Comparison of ENCODE assay signal across 15 cellular contexts in genomic region chr5:141669519-141669918, GRCh38. TPM values are rescaled to one million over a fixed set of nuclear protein-coding genes. Genes with fewer than 3 reads are reported as not detected.
DNase-seq lines count a peak whose midpoint lies in the region; ATAC-seq and TF ChIP-seq lines count a peak whose summit lies in the region.
"Had no signal": no experiment of that assay in that cellular context is flagged by ENCODE, and none has a peak within 500 bp of the region (broad histone marks: within the 10 kb centered on the region; RNA-seq: fewer than 3 reads in every experiment).

No MANE protein-coding gene starts in this region.

- no peak overlapping the region for H3K27ac Mint-ChIP-seq in natural killer cell treated with Interleukin-12 subunit alpha and Interleukin-12 subunit beta and Interleukin-15 and Interleukin-18, amount 100 ng/mL, for 72 hours
- H3K27ac Mint-ChIP-seq in natural killer cell = peak overlapping the region in 1 of 2 donors; percentile 6
- no peak overlapping the region for H3K27ac Mint-ChIP-seq in activated CD4-positive, alpha-beta T cell treated with anti-CD3 and anti-CD28 coated beads for 36 hours
- H3K27ac Mint-ChIP-seq: CD8-positive, alpha-beta T cell; T-cell had no signal

- no peak overlapping the region for H3K4me3 ChIP-seq in fibroblast of mammary gland (ENCODE audit: control insufficient read depth, low read depth, low read length)
- no peak overlapping the region for H3K4me3 ChIP-seq in SJCRH30

- ATAC-seq in natural killer cell treated with Interleukin-12 subunit alpha and Interleukin-12 subunit beta and Interleukin-15 and Interleukin-18, amount 100 ng/mL, for 72 hours = no peak
- ATAC-seq in natural killer cell (no peak), HG02852 (IDR thresholded peaks at IDR 0.05; ENCODE audit: unreplicated experiment) (no peak)
- no peak for ATAC-seq in activated CD4-positive, alpha-beta T cell treated with anti-CD3 and anti-CD28 coated beads for 36 hours
- ATAC-seq: CD8-positive, alpha-beta T cell; T-cell had no signal

- CTCF ChIA-PET in RWPE1 (lab: Yijun Ruan, JAX) = interaction anchor here (0.5 to 3.8 kb wide), 7 partner anchors 12 to 1608 kb away, joined by 3 to 16 read pairs (median 5); partner anchors contain the start of gene DIAPH1
- CTCF ChIA-PET in activated CD4-positive, alpha-beta T cell treated with anti-CD3 and anti-CD28 coated beads for 36 hours (lab: Charles Lee) = interaction anchor here (0.6 to 2.4 kb wide), 12 partner anchors 12 to 974 kb away, joined by 3 to 9 read pairs (median 4); no protein-coding TSS in a partner anchor

- no peaks in the 10 kb centered on the region for H3K9me3 Mint-ChIP-seq in natural killer cell treated with Interleukin-12 subunit alpha and Interleukin-12 subunit beta and Interleukin-15 and Interleukin-18, amount 100 ng/mL, for 72 hours
- no peaks in the 10 kb centered on the region for H3K9me3 Mint-ChIP-seq in natural killer cell
- no peaks in the 10 kb centered on the region for H3K9me3 Mint-ChIP-seq in activated CD4-positive, alpha-beta T cell treated with anti-CD3 and anti-CD28 coated beads for 36 hours (ENCODE audit: low read depth)
- H3K9me3 Mint-ChIP-seq: CD8-positive, alpha-beta T cell; T-cell had no signal

- TF ChIP-seq CTCF in natural killer cell (IDR thresholded peaks at IDR 0.05) (no peak), RWPE1 (conservative IDR thresholded peaks at IDR 0.05; ENCODE audit: low read depth) (no peak), fibroblast of mammary gland (conservative IDR thresholded peaks at IDR 0.05; ENCODE audit: control insufficient read depth, insufficient read depth, low read depth, low read length) (peak; percentile 2)

- no peaks in the 10 kb centered on the region for H3K4me1 ChIP-seq in SJCRH30

- no peaks in the 10 kb centered on the region for H3K9me3 ChIP-seq in SJCRH30 (replicated peaks)

- H3K4me1 Mint-ChIP-seq in natural killer cell treated with Interleukin-12 subunit alpha and Interleukin-12 subunit beta and Interleukin-15 and Interleukin-18, amount 100 ng/mL, for 72 hours (ENCODE audit: low read depth in 2 of 2) = peaks cover 3 to 4% of the 10 kb centered on the region in 2 donors
- peaks cover 4 to 5% of the 10 kb centered on the region in 2 donors for H3K4me1 Mint-ChIP-seq in natural killer cell
- H3K4me1 Mint-ChIP-seq in activated CD4-positive, alpha-beta T cell treated with anti-CD3 and anti-CD28 coated beads for 36 hours = peaks cover 4% of the 10 kb centered on the region

- DNase-seq in natural killer cell treated with Interleukin-12 subunit alpha and Interleukin-12 subunit beta and Interleukin-15 and Interleukin-18, amount 100 ng/mL, for 72 hours (ENCODE audit: low spot score) = peak; percentile 46
- DNase-seq in natural killer cell (no peak), RWPE1 (ENCODE audit: low spot score) (no peak), fibroblast of mammary gland (ENCODE audit: low read depth) (peak; percentile 31), NCI-H446 (lab: John Stamatoyannopoulos, UW) (no peak), SJCRH30 (no peak)
- DNase-seq in activated CD4-positive, alpha-beta T cell treated with anti-CD3 and anti-CD28 coated beads for 36 hours = no peak
- DNase-seq: CD8-positive, alpha-beta T cell; foreskin melanocyte; NCI-H2081; NCI-H748 treated with DMSO at 0.1 percent for 48 hours; stimulated activated naive CD4-positive, alpha-beta T cell treated with Interleukin-2 at 50 U/mL for 16 hours; T-cell had no signal

- no peaks in the 10 kb centered on the region for H3K36me3 Mint-ChIP-seq in natural killer cell treated with Interleukin-12 subunit alpha and Interleukin-12 subunit beta and Interleukin-15 and Interleukin-18, amount 100 ng/mL, for 72 hours
- H3K36me3 Mint-ChIP-seq in natural killer cell = no peaks in the 10 kb centered on the region
- no peaks in the 10 kb centered on the region for H3K36me3 Mint-ChIP-seq in activated CD4-positive, alpha-beta T cell treated with anti-CD3 and anti-CD28 coated beads for 36 hours (ENCODE audit: low read depth)
- H3K36me3 Mint-ChIP-seq: CD8-positive, alpha-beta T cell; T-cell had no signal

- no peaks in the 10 kb centered on the region for H3K36me3 ChIP-seq in SJCRH30

- no peak overlapping the region for H3K4me3 Mint-ChIP-seq in natural killer cell treated with Interleukin-12 subunit alpha and Interleukin-12 subunit beta and Interleukin-15 and Interleukin-18, amount 100 ng/mL, for 72 hours
- H3K4me3 Mint-ChIP-seq in natural killer cell = no peak overlapping the region
- H3K4me3 Mint-ChIP-seq in activated CD4-positive, alpha-beta T cell treated with anti-CD3 and anti-CD28 coated beads for 36 hours = no peak overlapping the region
- H3K4me3 Mint-ChIP-seq: CD8-positive, alpha-beta T cell; T-cell had no signal

- no peaks in the 10 kb centered on the region for H3K27me3 Mint-ChIP-seq in natural killer cell treated with Interleukin-12 subunit alpha and Interleukin-12 subunit beta and Interleukin-15 and Interleukin-18, amount 100 ng/mL, for 72 hours
- no peaks in the 10 kb centered on the region for H3K27me3 Mint-ChIP-seq in natural killer cell (ENCODE audit: low read depth in 2 of 2)
- no peaks in the 10 kb centered on the region for H3K27me3 Mint-ChIP-seq in activated CD4-positive, alpha-beta T cell treated with anti-CD3 and anti-CD28 coated beads for 36 hours
- H3K27me3 Mint-ChIP-seq: T-cell had no signal

- POLR2A ChIA-PET in RWPE1 (lab: Yijun Ruan, JAX; ENCODE audit: low non-redundant PET) = interaction anchor here (0.6 kb wide), 1 partner anchor 8 kb away, joined by 5 read pairs; no protein-coding TSS in a partner anchor
- POLR2A ChIA-PET in activated CD4-positive, alpha-beta T cell treated with anti-CD3 and anti-CD28 coated beads for 36 hours (lab: Charles Lee) = no interaction called here

- H3K27ac ChIP-seq in RWPE1 = peak overlapping the region; percentile 4; the same call in 1 of the 2 replicates
- H3K27ac ChIP-seq in SJCRH30 = no peak overlapping the region
- H3K27ac ChIP-seq: VCaP had no signal

- H3K27me3 ChIP-seq in SJCRH30 = no peaks in the 10 kb centered on the region

- intact Hi-C loops in natural killer cell (cut with micrococcal nuclease) = loop anchor here (10.0 kb wide), 1 partner anchor 475 kb away; no protein-coding TSS in a partner anchor
- intact Hi-C loops in activated CD4-positive, alpha-beta T cell treated with anti-CD3 and anti-CD28 coated beads for 36 hours (cut with DNase I, micrococcal nuclease) = loop anchor here in 1 of 2 experiments (10.0 kb wide), 1 partner anchor 295 kb away; the partner anchor contains the start of gene RNF14

RNA-seq across cellular contexts. Expression of gene ARAP3, which starts 12.5 kb away (rescaled TPM):
- 10 to 100 TPM; 17.5 to 22.6 TPM for total RNA-seq in natural killer cell treated with Interleukin-12 subunit alpha and Interleukin-12 subunit beta and Interleukin-15 and Interleukin-18, amount 100 ng/mL, for 72 hours
- 10 to 100 TPM; 13.9 to 25.2 (median 19.6) TPM for total RNA-seq in natural killer cell
- total RNA-seq in activated CD4-positive, alpha-beta T cell treated with anti-CD3 and anti-CD28 coated beads for 36 hours = 1 to 10 TPM; 3.2 TPM
- total RNA-seq in SJCRH30 (2014; rRNA removed; shearing (Covaris generic)) = 5.8 and 6.2 TPM in 2 replicates

RNA-seq across cellular contexts. Expression of gene FCHSD1, which starts 18.3 kb away (rescaled TPM):
- 10 to 100 TPM; 35.6 to 56.4 TPM for total RNA-seq in natural killer cell treated with Interleukin-12 subunit alpha and Interleukin-12 subunit beta and Interleukin-15 and Interleukin-18, amount 100 ng/mL, for 72 hours
- 100 to 1,000 TPM; 134 to 155 (median 147) TPM for total RNA-seq in natural killer cell
- total RNA-seq in activated CD4-positive, alpha-beta T cell treated with anti-CD3 and anti-CD28 coated beads for 36 hours = 10 to 100 TPM; 28.2 to 32.9 TPM
- total RNA-seq in SJCRH30 (2014; rRNA removed; shearing (Covaris generic)) = 2.0 and 2.1 TPM in 2 replicates

RNA-seq across cellular contexts. Expression of gene RELL2, which starts 32.7 kb away (rescaled TPM):
- 10 to 100 TPM in 1 of 2 donors, 1 to 10 TPM in 1; 8.1 to 39.3 TPM for total RNA-seq in natural killer cell treated with Interleukin-12 subunit alpha and Interleukin-12 subunit beta and Interleukin-15 and Interleukin-18, amount 100 ng/mL, for 72 hours
- total RNA-seq in natural killer cell = 1 to 10 TPM; 5.7 to 6.6 (median 6.1) TPM
- 10 to 100 TPM; 24.3 to 27.8 TPM for total RNA-seq in activated CD4-positive, alpha-beta T cell treated with anti-CD3 and anti-CD28 coated beads for 36 hours
- total RNA-seq in SJCRH30 (2014; rRNA removed; shearing (Covaris generic)) = 1.7 and 2.1 TPM in 2 replicates

RNA-seq across cellular contexts. Expression of gene HDAC3, which starts 32.9 kb away (rescaled TPM):
- total RNA-seq in natural killer cell treated with Interleukin-12 subunit alpha and Interleukin-12 subunit beta and Interleukin-15 and Interleukin-18, amount 100 ng/mL, for 72 hours = 100 to 1,000 TPM in 1 of 2 donors, 10 to 100 TPM in 1; 80.0 to 128 TPM
- total RNA-seq in natural killer cell = 10 to 100 TPM; 66.0 to 85.7 (median 74.7) TPM
- 10 to 100 TPM; 85.9 to 88.6 TPM for total RNA-seq in activated CD4-positive, alpha-beta T cell treated with anti-CD3 and anti-CD28 coated beads for 36 hours
- total RNA-seq in SJCRH30 (2014; rRNA removed; shearing (Covaris generic)) = 102 and 110 TPM in 2 replicates

RNA-seq across cellular contexts. Expression of gene DIAPH1, which starts 50.7 kb away (rescaled TPM):
- total RNA-seq in natural killer cell treated with Interleukin-12 subunit alpha and Interleukin-12 subunit beta and Interleukin-15 and Interleukin-18, amount 100 ng/mL, for 72 hours = 100 to 1,000 TPM; 280 to 289 TPM
- total RNA-seq in natural killer cell = 100 to 1,000 TPM; 410 to 456 (median 419) TPM
- 100 to 1,000 TPM; 185 to 212 TPM for total RNA-seq in activated CD4-positive, alpha-beta T cell treated with anti-CD3 and anti-CD28 coated beads for 36 hours
- 54.4 and 56.2 TPM in 2 replicates for total RNA-seq in SJCRH30 (2014; rRNA removed; shearing (Covaris generic))

Comparison
In these comparisons a context has a peak if more than half of its experiments do, and no peak if none do; other contexts are left out.
1. DNase-seq: peak in natural killer cell treated with Interleukin-12 subunit alpha and Interleukin-12 subunit beta and Interleukin-15 and Interleukin-18, amount 100 ng/mL, for 72 hours (single experiment) and fibroblast of mammary gland (single experiment); none in natural killer cell (single experiment), RWPE1 (single experiment), NCI-H446 (0 of 2), activated CD4-positive, alpha-beta T cell treated with anti-CD3 and anti-CD28 coated beads for 36 hours (single experiment) and SJCRH30 (0 of 2).